Comparison of ENCODE assay signal across 8 cellular contexts in the genomic region with DNA sequence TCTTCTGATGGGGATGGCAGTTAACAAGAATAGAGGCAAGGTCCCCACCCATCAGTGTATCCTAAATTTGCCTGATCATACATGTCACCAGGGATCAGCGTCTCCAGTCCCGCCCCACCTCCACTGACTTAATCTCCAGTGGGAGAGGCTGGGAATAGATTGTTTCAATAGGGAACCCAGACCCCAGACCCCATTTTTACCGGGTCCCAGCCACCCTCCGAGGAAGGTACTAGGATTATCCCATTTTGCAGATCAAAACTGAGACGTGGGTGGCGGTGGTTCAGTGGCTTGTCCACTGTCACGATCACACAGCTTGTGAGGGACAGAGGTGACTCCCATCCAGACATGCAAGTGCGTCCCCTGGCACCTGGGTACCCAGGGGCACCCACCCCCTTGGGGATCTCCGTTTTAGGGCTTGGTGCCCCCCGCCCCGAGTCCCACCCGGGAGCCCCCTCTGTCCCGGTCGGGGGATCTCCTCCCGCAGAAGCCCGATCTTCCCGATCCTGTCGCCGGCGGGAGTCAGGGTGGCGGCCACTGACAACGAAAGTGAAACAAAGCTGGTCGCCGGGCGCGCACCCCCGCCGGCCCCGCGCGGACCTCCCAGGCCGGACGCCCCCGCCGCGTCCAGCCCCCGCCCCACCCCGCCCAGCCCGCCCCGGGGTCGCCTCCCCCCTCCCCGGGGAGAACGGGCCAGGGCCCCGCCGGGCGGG. TPM values are rescaled to one million over a fixed set of nuclear protein-coding genes. Genes with fewer than 3 reads are reported as not detected.
DNase-seq lines count a peak whose midpoint lies in the region; ATAC-seq and TF ChIP-seq lines count a peak whose summit lies in the region.

No MANE protein-coding gene starts in this region.

- H3K36me3 Mint-ChIP-seq in dendritic cell treated with granulocyte-macrophage colony-stimulating factor and Interleukin-4, amounts not matched to agents 40 ng/mL and 50 ng/mL, for 4 days (ENCODE audit: low read depth) = peaks cover 31% of the 10 kb centered on the region
- H3K36me3 Mint-ChIP-seq in stimulated activated naive B cell treated with anti-CD40 and anti-IgM and Interleukin-4, amounts not matched to agents 10 μg/mL and 1 μg/mL and 100 μg/mL, for 72 hours = peaks cover 23 to 29% of the 10 kb centered on the region in 2 donors

- intact Hi-C loops in dendritic cell treated with granulocyte-macrophage colony-stimulating factor and Interleukin-4, amounts not matched to agents 40 ng/mL and 50 ng/mL, for 4 days (cut with micrococcal nuclease) = loop anchor here (1.0 to 5.0 kb wide), 4 partner anchors 42 to 317 kb away; a partner anchor contains a TSS
- intact Hi-C loops in lower leg skin (cut with DNase I; ENCODE audit: low total_unique reads) = no loop called here

- TF ChIP-seq CTCF in lower leg skin (IDR thresholded peaks at IDR 0.05) (no peak), GM10248 (IDR thresholded peaks at IDR 0.05; ENCODE audit: control extremely low read depth, extremely low read depth, low read depth, missing control alignments) (no peak)

- WGBS in lower leg skin, 2 donors = 0 to 3% methylated on average over 8 to 14 of the region's 46 CpGs

- peak; percentile 41 for ATAC-seq in HG03342 (IDR thresholded peaks at IDR 0.05; ENCODE audit: unreplicated experiment)
- peak; percentile 36 to 37 for ATAC-seq in stimulated activated naive B cell treated with anti-CD40 and anti-IgM and Interleukin-4, amounts not matched to agents 10 μg/mL and 1 μg/mL and 100 μg/mL, for 72 hours (replicated peaks)

- CTCF ChIA-PET in GM10248 (lab: Yijun Ruan, JAX) = interaction anchor here (1.2 to 3.7 kb wide), 4 partner anchors 10 to 316 kb away, joined by 4 to 18 read pairs (median 6); a partner anchor contains a TSS

- peak overlapping the region; percentile 49 for H3K4me3 ChIP-seq in lower leg skin (ENCODE audit: low read depth, poor library complexity, severe bottlenecking)

- POLR2A ChIA-PET in GM10248 (lab: Yijun Ruan, JAX) = interaction anchor here (0.6 kb wide), 1 partner anchor 323 kb away, joined by 5 read pairs; no protein-coding TSS in a partner anchor

- peak overlapping the region; percentile 95 for H3K27ac Mint-ChIP-seq in dendritic cell treated with granulocyte-macrophage colony-stimulating factor and Interleukin-4, amounts not matched to agents 40 ng/mL and 50 ng/mL, for 4 days
- H3K27ac Mint-ChIP-seq in stimulated activated naive B cell treated with anti-CD40 and anti-IgM and Interleukin-4, amounts not matched to agents 10 μg/mL and 1 μg/mL and 100 μg/mL, for 72 hours = peak overlapping the region; percentile 93

- peak; percentile 41 for DNase-seq in DMS 273 (lab: John Stamatoyannopoulos, UW; ENCODE audit: unreplicated experiment)
- no peak for DNase-seq in DMS 273 treated with DMSO at 0.1 percent for 48 hours (lab: John Stamatoyannopoulos, UW)
- DNase-seq in UCSD-AML1 (lab: John Stamatoyannopoulos, UW; ENCODE audit: unreplicated experiment) = peak; percentile 32
- peak; percentile 25 to 89 for DNase-seq in lower leg skin (ENCODE audit: low spot score in 2 of 2)
- peak; percentile 26 for DNase-seq in stimulated activated naive B cell treated with anti-CD40 and anti-IgM and Interleukin-4, amounts not matched to agents 10 μg/mL and 1 μg/mL and 100 μg/mL, for 72 hours
- DNase-seq in GM10248 (ENCODE audit: extremely low spot score) = no peak

- H3K4me3 Mint-ChIP-seq in dendritic cell treated with granulocyte-macrophage colony-stimulating factor and Interleukin-4, amounts not matched to agents 40 ng/mL and 50 ng/mL, for 4 days = peak overlapping the region; percentile 90
- H3K4me3 Mint-ChIP-seq in stimulated activated naive B cell treated with anti-CD40 and anti-IgM and Interleukin-4, amounts not matched to agents 10 μg/mL and 1 μg/mL and 100 μg/mL, for 72 hours = peak overlapping the region; percentile 84 to 86

- no peaks in the 10 kb centered on the region for H3K9me3 Mint-ChIP-seq in dendritic cell treated with granulocyte-macrophage colony-stimulating factor and Interleukin-4, amounts not matched to agents 40 ng/mL and 50 ng/mL, for 4 days
- H3K9me3 Mint-ChIP-seq in stimulated activated naive B cell treated with anti-CD40 and anti-IgM and Interleukin-4, amounts not matched to agents 10 μg/mL and 1 μg/mL and 100 μg/mL, for 72 hours = peaks cover 0 to 2% of the 10 kb centered on the region in 2 donors

- H3K27me3 Mint-ChIP-seq in dendritic cell treated with granulocyte-macrophage colony-stimulating factor and Interleukin-4, amounts not matched to agents 40 ng/mL and 50 ng/mL, for 4 days = no peaks in the 10 kb centered on the region
- no peaks in the 10 kb centered on the region for H3K27me3 Mint-ChIP-seq in stimulated activated naive B cell treated with anti-CD40 and anti-IgM and Interleukin-4, amounts not matched to agents 10 μg/mL and 1 μg/mL and 100 μg/mL, for 72 hours

- H3K4me1 Mint-ChIP-seq in dendritic cell treated with granulocyte-macrophage colony-stimulating factor and Interleukin-4, amounts not matched to agents 40 ng/mL and 50 ng/mL, for 4 days (ENCODE audit: low read depth) = peaks cover 63% of the 10 kb centered on the region
- H3K4me1 Mint-ChIP-seq in stimulated activated naive B cell treated with anti-CD40 and anti-IgM and Interleukin-4, amounts not matched to agents 10 μg/mL and 1 μg/mL and 100 μg/mL, for 72 hours = peaks cover 29 to 64% of the 10 kb centered on the region in 2 donors

- TF ChIP-seq POLR2A in lower leg skin (IDR thresholded peaks at IDR 0.05) = no peak

RNA-seq across cellular contexts. Expression of a gene that starts 0.5 kb away (rescaled TPM):
- 10 to 100 TPM; 45.2 to 65.6 (median 53.0) TPM for total RNA-seq in lower leg skin

RNA-seq across cellular contexts. Expression of a gene that starts 43.4 kb away (rescaled TPM):
- total RNA-seq in lower leg skin = 10 to 100 TPM; 17.1 to 40.1 (median 29.4) TPM

RNA-seq across cellular contexts. Expression of a gene that starts 44.0 kb away (rescaled TPM):
- total RNA-seq in lower leg skin = 10 to 100 TPM in 3 of 4 donors, 1 to 10 TPM in 1; 6.2 to 14.3 (median 11.3) TPM

Comparison
In these comparisons a context has a peak if more than half of its experiments do, and no peak if none do; other contexts are left out.
1. DNase-seq: peak in DMS 273 (single experiment), UCSD-AML1 (single experiment), lower leg skin (2 of 2) and stimulated activated naive B cell treated with anti-CD40 and anti-IgM and Interleukin-4, amounts not matched to agents 10 μg/mL and 1 μg/mL and 100 μg/mL, for 72 hours (single experiment); none in DMS 273 treated with DMSO at 0.1 percent for 48 hours (single experiment) and GM10248 (single experiment).